ENCODE assay signal across 1 cellular context in the genomic region with DNA sequence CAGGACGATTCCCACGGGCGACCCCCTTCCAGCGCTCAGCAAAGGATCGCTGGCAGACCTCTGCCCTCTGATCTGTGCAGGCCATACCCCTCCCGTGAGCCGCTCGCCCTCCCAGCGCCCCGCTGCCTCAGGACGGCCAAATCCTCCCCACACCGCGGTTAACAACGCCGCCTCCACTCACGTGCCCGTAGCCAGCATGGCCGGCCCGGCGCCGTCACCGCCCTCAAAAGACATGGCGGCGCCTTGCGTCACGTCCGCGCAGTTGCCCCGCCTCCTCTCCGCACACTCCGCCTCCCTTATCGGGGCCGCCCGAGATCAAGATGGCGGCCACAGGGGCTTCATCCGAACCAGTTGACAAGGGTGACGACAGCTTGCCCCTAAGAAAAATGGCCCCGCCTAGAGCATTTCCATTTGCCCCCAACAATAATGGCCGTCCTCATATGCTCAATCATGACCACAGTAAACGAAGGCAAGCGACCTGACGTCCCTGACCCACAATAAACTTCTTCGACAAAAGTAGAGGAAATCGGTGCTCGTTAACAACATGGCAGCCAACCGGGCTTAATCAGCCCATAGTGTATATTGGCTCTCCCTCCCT.
TF ChIP-seq lines count a peak whose summit lies in the region.

No MANE protein-coding gene starts in this region.

TF ChIP-seq in K562, 482 proteins besides CTCF, POLR2A, EP300 and RAD21 (continued from another document and continues in another):
- TF ChIP-seq, protein P1, sequence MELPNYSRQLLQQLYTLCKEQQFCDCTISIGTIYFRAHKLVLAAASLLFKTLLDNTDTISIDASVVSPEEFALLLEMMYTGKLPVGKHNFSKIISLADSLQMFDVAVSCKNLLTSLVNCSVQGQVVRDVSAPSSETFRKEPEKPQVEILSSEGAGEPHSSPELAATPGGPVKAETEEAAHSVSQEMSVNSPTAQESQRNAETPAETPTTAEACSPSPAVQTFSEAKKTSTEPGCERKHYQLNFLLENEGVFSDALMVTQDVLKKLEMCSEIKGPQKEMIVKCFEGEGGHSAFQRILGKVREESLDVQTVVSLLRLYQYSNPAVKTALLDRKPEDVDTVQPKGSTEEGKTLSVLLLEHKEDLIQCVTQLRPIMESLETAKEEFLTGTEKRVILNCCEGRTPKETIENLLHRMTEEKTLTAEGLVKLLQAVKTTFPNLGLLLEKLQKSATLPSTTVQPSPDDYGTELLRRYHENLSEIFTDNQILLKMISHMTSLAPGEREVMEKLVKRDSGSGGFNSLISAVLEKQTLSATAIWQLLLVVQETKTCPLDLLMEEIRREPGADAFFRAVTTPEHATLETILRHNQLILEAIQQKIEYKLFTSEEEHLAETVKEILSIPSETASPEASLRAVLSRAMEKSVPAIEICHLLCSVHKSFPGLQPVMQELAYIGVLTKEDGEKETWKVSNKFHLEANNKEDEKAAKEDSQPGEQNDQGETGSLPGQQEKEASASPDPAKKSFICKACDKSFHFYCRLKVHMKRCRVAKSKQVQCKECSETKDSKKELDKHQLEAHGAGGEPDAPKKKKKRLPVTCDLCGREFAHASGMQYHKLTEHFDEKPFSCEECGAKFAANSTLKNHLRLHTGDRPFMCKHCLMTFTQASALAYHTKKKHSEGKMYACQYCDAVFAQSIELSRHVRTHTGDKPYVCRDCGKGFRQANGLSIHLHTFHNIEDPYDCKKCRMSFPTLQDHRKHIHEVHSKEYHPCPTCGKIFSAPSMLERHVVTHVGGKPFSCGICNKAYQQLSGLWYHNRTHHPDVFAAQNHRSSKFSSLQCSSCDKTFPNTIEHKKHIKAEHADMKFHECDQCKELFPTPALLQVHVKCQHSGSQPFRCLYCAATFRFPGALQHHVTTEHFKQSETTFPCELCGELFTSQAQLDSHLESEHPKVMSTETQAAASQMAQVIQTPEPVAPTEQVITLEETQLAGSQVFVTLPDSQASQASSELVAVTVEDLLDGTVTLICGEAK (IDR thresholded peaks at IDR 0.05), result peak; percentile 89
- TF ChIP-seq, protein P1 (CRISPR knock-in tag; IDR thresholded peaks at IDR 0.05), result no peak
- TF ChIP-seq, protein P2, sequence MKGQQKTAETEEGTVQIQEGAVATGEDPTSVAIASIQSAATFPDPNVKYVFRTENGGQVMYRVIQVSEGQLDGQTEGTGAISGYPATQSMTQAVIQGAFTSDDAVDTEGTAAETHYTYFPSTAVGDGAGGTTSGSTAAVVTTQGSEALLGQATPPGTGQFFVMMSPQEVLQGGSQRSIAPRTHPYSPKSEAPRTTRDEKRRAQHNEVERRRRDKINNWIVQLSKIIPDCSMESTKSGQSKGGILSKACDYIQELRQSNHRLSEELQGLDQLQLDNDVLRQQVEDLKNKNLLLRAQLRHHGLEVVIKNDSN (CRISPR knock-in tag; IDR thresholded peaks at IDR 0.05), result peak; percentile 88
- peak; percentile 64 for TF ChIP-seq KDM5B (IDR thresholded peaks at IDR 0.05; ENCODE audit: insufficient replicate concordance, low read depth, low read length)
- TF ChIP-seq, protein P3, sequence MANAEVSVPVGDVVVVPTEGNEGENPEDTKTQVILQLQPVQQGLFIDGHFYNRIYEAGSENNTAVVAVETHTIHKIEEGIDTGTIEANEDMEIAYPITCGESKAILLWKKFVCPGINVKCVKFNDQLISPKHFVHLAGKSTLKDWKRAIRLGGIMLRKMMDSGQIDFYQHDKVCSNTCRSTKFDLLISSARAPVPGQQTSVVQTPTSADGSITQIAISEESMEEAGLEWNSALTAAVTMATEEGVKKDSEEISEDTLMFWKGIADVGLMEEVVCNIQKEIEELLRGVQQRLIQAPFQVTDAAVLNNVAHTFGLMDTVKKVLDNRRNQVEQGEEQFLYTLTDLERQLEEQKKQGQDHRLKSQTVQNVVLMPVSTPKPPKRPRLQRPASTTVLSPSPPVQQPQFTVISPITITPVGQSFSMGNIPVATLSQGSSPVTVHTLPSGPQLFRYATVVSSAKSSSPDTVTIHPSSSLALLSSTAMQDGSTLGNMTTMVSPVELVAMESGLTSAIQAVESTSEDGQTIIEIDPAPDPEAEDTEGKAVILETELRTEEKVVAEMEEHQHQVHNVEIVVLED (CRISPR knock-in tag; IDR thresholded peaks at IDR 0.05), result peak; percentile 75
- TF ChIP-seq HOXB6 (CRISPR knock-in tag; IDR thresholded peaks at IDR 0.05; ENCODE audit: borderline replicate concordance), result no peak
- no peak for TF ChIP-seq SETDB1 (IDR thresholded peaks at IDR 0.05; ENCODE audit: low read length)
- TF ChIP-seq ZNF175 (CRISPR knock-in tag; IDR thresholded peaks at IDR 0.05; ENCODE audit: low read depth), result peak; percentile 93; the same call in 1 of the 2 replicates
- TF ChIP-seq CREB1 (IDR thresholded peaks at IDR 0.05), result peak; percentile 95
- TF ChIP-seq CREB1 (CRISPR knock-in tag; IDR thresholded peaks at IDR 0.05), result peak; percentile 96
- no peak for TF ChIP-seq TEAD4 (IDR thresholded peaks at IDR 0.05; ENCODE audit: low read length)
- no peak for TF ChIP-seq TEAD4 (CRISPR knock-in tag; IDR thresholded peaks at IDR 0.05; ENCODE audit: borderline replicate concordance)
- TF ChIP-seq, protein P4, sequence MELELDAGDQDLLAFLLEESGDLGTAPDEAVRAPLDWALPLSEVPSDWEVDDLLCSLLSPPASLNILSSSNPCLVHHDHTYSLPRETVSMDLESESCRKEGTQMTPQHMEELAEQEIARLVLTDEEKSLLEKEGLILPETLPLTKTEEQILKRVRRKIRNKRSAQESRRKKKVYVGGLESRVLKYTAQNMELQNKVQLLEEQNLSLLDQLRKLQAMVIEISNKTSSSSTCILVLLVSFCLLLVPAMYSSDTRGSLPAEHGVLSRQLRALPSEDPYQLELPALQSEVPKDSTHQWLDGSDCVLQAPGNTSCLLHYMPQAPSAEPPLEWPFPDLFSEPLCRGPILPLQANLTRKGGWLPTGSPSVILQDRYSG (tag; conservative IDR thresholded peaks at IDR 0.05; ENCODE audit: low read depth), result peak; percentile 85
- TF ChIP-seq NFE2 (IDR thresholded peaks at IDR 0.05; ENCODE audit: low read depth), result peak; percentile 13; the same call in 1 of the 2 replicates
- TF ChIP-seq PURB (CRISPR knock-in tag; IDR thresholded peaks at IDR 0.05; ENCODE audit: low read depth), result no peak
- no peak; the same call in 1 of the 2 replicates for TF ChIP-seq NCOR1 (IDR thresholded peaks at IDR 0.05)
- no peak for TF ChIP-seq RBM17 (IDR thresholded peaks at IDR 0.05; ENCODE audit: borderline replicate concordance, low read depth, low read length)
- peak; percentile 46 for TF ChIP-seq CCNT2 (IDR thresholded peaks at IDR 0.05; ENCODE audit: borderline replicate concordance, extremely low read depth, insufficient read length, low read depth, low read length)
- TF ChIP-seq, protein P5, sequence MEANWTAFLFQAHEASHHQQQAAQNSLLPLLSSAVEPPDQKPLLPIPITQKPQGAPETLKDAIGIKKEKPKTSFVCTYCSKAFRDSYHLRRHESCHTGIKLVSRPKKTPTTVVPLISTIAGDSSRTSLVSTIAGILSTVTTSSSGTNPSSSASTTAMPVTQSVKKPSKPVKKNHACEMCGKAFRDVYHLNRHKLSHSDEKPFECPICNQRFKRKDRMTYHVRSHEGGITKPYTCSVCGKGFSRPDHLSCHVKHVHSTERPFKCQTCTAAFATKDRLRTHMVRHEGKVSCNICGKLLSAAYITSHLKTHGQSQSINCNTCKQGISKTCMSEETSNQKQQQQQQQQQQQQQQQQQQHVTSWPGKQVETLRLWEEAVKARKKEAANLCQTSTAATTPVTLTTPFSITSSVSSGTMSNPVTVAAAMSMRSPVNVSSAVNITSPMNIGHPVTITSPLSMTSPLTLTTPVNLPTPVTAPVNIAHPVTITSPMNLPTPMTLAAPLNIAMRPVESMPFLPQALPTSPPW (CRISPR knock-in tag; IDR thresholded peaks at IDR 0.05), result no peak
- TF ChIP-seq HNRNPUL1 (IDR thresholded peaks at IDR 0.05; ENCODE audit: low read length), result no peak
- TF ChIP-seq, protein P6, sequence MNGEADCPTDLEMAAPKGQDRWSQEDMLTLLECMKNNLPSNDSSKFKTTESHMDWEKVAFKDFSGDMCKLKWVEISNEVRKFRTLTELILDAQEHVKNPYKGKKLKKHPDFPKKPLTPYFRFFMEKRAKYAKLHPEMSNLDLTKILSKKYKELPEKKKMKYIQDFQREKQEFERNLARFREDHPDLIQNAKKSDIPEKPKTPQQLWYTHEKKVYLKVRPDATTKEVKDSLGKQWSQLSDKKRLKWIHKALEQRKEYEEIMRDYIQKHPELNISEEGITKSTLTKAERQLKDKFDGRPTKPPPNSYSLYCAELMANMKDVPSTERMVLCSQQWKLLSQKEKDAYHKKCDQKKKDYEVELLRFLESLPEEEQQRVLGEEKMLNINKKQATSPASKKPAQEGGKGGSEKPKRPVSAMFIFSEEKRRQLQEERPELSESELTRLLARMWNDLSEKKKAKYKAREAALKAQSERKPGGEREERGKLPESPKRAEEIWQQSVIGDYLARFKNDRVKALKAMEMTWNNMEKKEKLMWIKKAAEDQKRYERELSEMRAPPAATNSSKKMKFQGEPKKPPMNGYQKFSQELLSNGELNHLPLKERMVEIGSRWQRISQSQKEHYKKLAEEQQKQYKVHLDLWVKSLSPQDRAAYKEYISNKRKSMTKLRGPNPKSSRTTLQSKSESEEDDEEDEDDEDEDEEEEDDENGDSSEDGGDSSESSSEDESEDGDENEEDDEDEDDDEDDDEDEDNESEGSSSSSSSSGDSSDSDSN (IDR thresholded peaks at IDR 0.05; ENCODE audit: borderline replicate concordance in 1 of 2, low read depth in 2 of 2, low read length in 2 of 2), result no peak
- peak; percentile 82; the same call in 1 of the 2 replicates for TF ChIP-seq ZNF589 (CRISPR knock-in tag; IDR thresholded peaks at IDR 0.05; ENCODE audit: low read depth)
- TF ChIP-seq, protein P7, sequence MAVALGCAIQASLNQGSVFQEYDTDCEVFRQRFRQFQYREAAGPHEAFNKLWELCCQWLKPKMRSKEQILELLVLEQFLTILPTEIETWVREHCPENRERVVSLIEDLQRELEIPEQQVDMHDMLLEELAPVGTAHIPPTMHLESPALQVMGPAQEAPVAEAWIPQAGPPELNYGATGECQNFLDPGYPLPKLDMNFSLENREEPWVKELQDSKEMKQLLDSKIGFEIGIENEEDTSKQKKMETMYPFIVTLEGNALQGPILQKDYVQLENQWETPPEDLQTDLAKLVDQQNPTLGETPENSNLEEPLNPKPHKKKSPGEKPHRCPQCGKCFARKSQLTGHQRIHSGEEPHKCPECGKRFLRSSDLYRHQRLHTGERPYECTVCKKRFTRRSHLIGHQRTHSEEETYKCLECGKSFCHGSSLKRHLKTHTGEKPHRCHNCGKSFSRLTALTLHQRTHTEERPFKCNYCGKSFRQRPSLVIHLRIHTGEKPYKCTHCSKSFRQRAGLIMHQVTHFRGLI (CRISPR knock-in tag; IDR thresholded peaks at IDR 0.05), result 0 out of 2 replicates have a peak, but pooled peaks have one; percentile 5
- peak; percentile 75; the same call in 1 of the 2 replicates for TF ChIP-seq MTA3 (IDR thresholded peaks at IDR 0.05; ENCODE audit: borderline replicate concordance)
- no peak for TF ChIP-seq MCM5 (IDR thresholded peaks at IDR 0.05; ENCODE audit: low read depth)
- peak; percentile 77 for TF ChIP-seq POLR2G (IDR thresholded peaks at IDR 0.05; ENCODE audit: low read depth, low read length)
- TF ChIP-seq MAFF (IDR thresholded peaks at IDR 0.05; ENCODE audit: low read length), result peak; percentile 3; the same call in 1 of the 2 replicates
- peak; percentile 69 for TF ChIP-seq EP400 (IDR thresholded peaks at IDR 0.05)
